ENCODE assay signal across 19 cellular contexts in genomic region chr11:107719557-107720304, GRCh38. TPM values are rescaled to one million over a fixed set of nuclear protein-coding genes. Genes with fewer than 3 reads are reported as not detected.
DNase-seq lines count a peak whose midpoint lies in the region; ATAC-seq, FAIRE-seq and TF ChIP-seq lines count a peak whose summit lies in the region.
"Had no signal": no experiment of that assay in that cellular context is flagged by ENCODE, and none has a peak within 500 bp of the region (broad histone marks: within the 10 kb centered on the region; RNA-seq: fewer than 3 reads in every experiment).

No MANE protein-coding gene starts in this region.

- H3K4me2 ChIP-seq in neural cell (ENCODE audit: low read length): no peak overlapping the region

- H3K9me3 Mint-ChIP-seq in naive thymus-derived CD4-positive, alpha-beta T cell: peaks cover 0 to 5% (median 1%) of the 10 kb centered on the region in 11 donors
- H3K9me3 Mint-ChIP-seq in naive thymus-derived CD8-positive, alpha-beta T cell: peaks cover 0 to 7% (median 0%) of the 10 kb centered on the region in 9 donors
- H3K9me3 Mint-ChIP-seq: H9, neural crest cell had no signal

- intact Hi-C loops in naive thymus-derived CD4-positive, alpha-beta T cell (cut with micrococcal nuclease): no loop called here

- no peaks in the 10 kb centered on the region for H3K9me2 ChIP-seq in neural cell (ENCODE audit: insufficient read depth, low read length)

- H3K27me3 Mint-ChIP-seq in naive thymus-derived CD4-positive, alpha-beta T cell: peaks cover 10 to 25% (median 17%) of the 10 kb centered on the region in 5 donors
- H3K27me3 Mint-ChIP-seq in naive thymus-derived CD8-positive, alpha-beta T cell: peaks cover 7 to 20% (median 18%) of the 10 kb centered on the region in 5 donors

- no peaks in the 10 kb centered on the region for H4K20me1 ChIP-seq in neural cell (ENCODE audit: insufficient read depth)

- H2AFZ ChIP-seq in neural cell (ENCODE audit: low read depth, low read length): no peak overlapping the region

- H3K27me3 ChIP-seq in neural cell (ENCODE audit: insufficient read depth, low read depth, low read length): no peaks in the 10 kb centered on the region
- H3K27me3 ChIP-seq in naive thymus-derived CD4-positive, alpha-beta T cell (ENCODE audit: control insufficient read depth in 2 of 2, insufficient read depth in 2 of 2, low read length in 2 of 2): no peaks in the 10 kb centered on the region

- H3K36me3 ChIP-seq in neural cell (ENCODE audit: insufficient read depth, low read length): no peaks in the 10 kb centered on the region
- H3K36me3 ChIP-seq in naive thymus-derived CD4-positive, alpha-beta T cell (ENCODE audit: control insufficient read depth in 2 of 3, insufficient read depth in 3 of 3, low read length in 3 of 3): no peaks in the 10 kb centered on the region

- H3K4me1 Mint-ChIP-seq in naive thymus-derived CD4-positive, alpha-beta T cell: no peaks in the 10 kb centered on the region
- no peaks in the 10 kb centered on the region for H3K4me1 Mint-ChIP-seq in naive thymus-derived CD8-positive, alpha-beta T cell
- H3K4me1 Mint-ChIP-seq: neural crest cell had no signal

- peak; percentile 68 for TF ChIP-seq EP300 in neural cell (conservative IDR thresholded peaks at IDR 0.05; ENCODE audit: poor library complexity, severe bottlenecking)

- TF ChIP-seq RAD21 in neural cell (conservative IDR thresholded peaks at IDR 0.05): no peak

- H3K9me3 ChIP-seq in neural cell (ENCODE audit: low read length): no peaks in the 10 kb centered on the region
- no peaks in the 10 kb centered on the region for H3K9me3 ChIP-seq in naive thymus-derived CD4-positive, alpha-beta T cell (ENCODE audit: control insufficient read depth in 2 of 3, low read length in 3 of 3)

- H3K4me1 ChIP-seq in naive thymus-derived CD4-positive, alpha-beta T cell (ENCODE audit: control insufficient read depth in 2 of 2, insufficient read depth in 2 of 2, low read length in 2 of 2): no peaks in the 10 kb centered on the region

- peaks cover 0 to 4% (median 0%) of the 10 kb centered on the region in 5 donors for H3K36me3 Mint-ChIP-seq in naive thymus-derived CD4-positive, alpha-beta T cell
- H3K36me3 Mint-ChIP-seq in naive thymus-derived CD8-positive, alpha-beta T cell: no peaks in the 10 kb centered on the region

- H3K79me2 ChIP-seq in neural cell (replicated peaks; ENCODE audit: insufficient read depth, low read length): no peaks in the 10 kb centered on the region

- TF ChIP-seq CTCF in D721Med (IDR thresholded peaks at IDR 0.05; ENCODE audit: insufficient read depth, missing control alignments) (no peak), neural cell (IDR thresholded peaks at IDR 0.05; ENCODE audit: poor library complexity, severe bottlenecking) (no peak)

- CTCF ChIA-PET in naive thymus-derived CD4-positive, alpha-beta T cell (lab: Charles Lee): no interaction called here

- DNase-seq in D721Med (ENCODE audit: insufficient read length, low spot score) (no peak), NCI-H1694 (lab: John Stamatoyannopoulos, UW) (peak; percentile 56), cerebellar cortex (ENCODE audit: low spot score) (peak; percentile 96)
- no peak for DNase-seq in naive thymus-derived CD4-positive, alpha-beta T cell
- DNase-seq in naive thymus-derived CD8-positive, alpha-beta T cell: no peak
- DNase-seq in stimulated activated CD8-positive, alpha-beta memory T cell treated with anti-CD3 and anti-CD28 coated beads, Interleukin-4, amount 100 ng/mL, for 48 hours: no peak
- DNase-seq: activated T-cell treated with anti-CD3 and anti-CD28 coated beads, Interleukin-2, amount 50 U/mL, for 1 hour; glutamatergic neuron; H9; NCI-H526 treated with DMSO at 0.1 percent for 48 hours; retina; stimulated activated CD4-positive, alpha-beta T cell treated with anti-CD3 and anti-CD28 coated beads, Interleukin-1b, Interleukin-23, amount 100 ng/mL, for 48 hours had no signal

- H3F3A ChIP-seq in neural cell (ENCODE audit: insufficient read depth, low read length, poor library complexity, severe bottlenecking): no peaks in the 10 kb centered on the region

- ATAC-seq in naive thymus-derived CD4-positive, alpha-beta T cell: no peak
- no peak for ATAC-seq in naive thymus-derived CD8-positive, alpha-beta T cell
- ATAC-seq in HG02678 (IDR thresholded peaks at IDR 0.05; ENCODE audit: unreplicated experiment): no peak
- ATAC-seq: Panc1 had no signal

- peak; percentile 11 for FAIRE-seq in D721Med (lab: Jason Lieb, UNC)
- FAIRE-seq: colon had no signal

- H3K27ac ChIP-seq in neural cell (ENCODE audit: low read length): no peak overlapping the region
- H3K27ac ChIP-seq in naive thymus-derived CD4-positive, alpha-beta T cell (ENCODE audit: low read depth, low read length): no peak overlapping the region

- no peak overlapping the region for H3K27ac Mint-ChIP-seq in naive thymus-derived CD4-positive, alpha-beta T cell
- no peak overlapping the region for H3K27ac Mint-ChIP-seq in naive thymus-derived CD8-positive, alpha-beta T cell
- H3K27ac Mint-ChIP-seq: H9 had no signal

- POLR2A ChIA-PET in naive thymus-derived CD4-positive, alpha-beta T cell (lab: Charles Lee): no interaction called here
- POLR2A ChIA-PET in naive thymus-derived CD8-positive, alpha-beta T cell (lab: Charles Lee): no interaction called here

- no peak overlapping the region for H3K9ac ChIP-seq in neural cell (ENCODE audit: low read length)

- peak overlapping the region; percentile 3 for H3K4me3 ChIP-seq in neural cell (ENCODE audit: low read length)
- no peak overlapping the region for H3K4me3 ChIP-seq in naive thymus-derived CD4-positive, alpha-beta T cell (ENCODE audit: low read length)
- H3K4me3 ChIP-seq: lung had no signal

- no peak overlapping the region for H3K4me3 Mint-ChIP-seq in naive thymus-derived CD4-positive, alpha-beta T cell
- no peak overlapping the region for H3K4me3 Mint-ChIP-seq in naive thymus-derived CD8-positive, alpha-beta T cell
- H3K4me3 Mint-ChIP-seq: H9, neural crest cell had no signal

TF ChIP-seq in neural cell, 6 proteins besides CTCF, POLR2A, EP300 and RAD21:
- TF ChIP-seq POLR2AphosphoS5 (IDR thresholded peaks at IDR 0.05) (peak; percentile 55), EZH2 (IDR thresholded peaks at IDR 0.05; ENCODE audit: borderline replicate concordance, insufficient read depth, low read length, poor library complexity, severe bottlenecking) (no peak), SMC3 (conservative IDR thresholded peaks at IDR 0.05; ENCODE audit: poor library complexity) (no peak)

RNA-seq across cellular contexts. Expression of gene SLN, which starts 7.9 kb away (rescaled TPM):
- not detected in 2 replicates for polyA plus RNA-seq in neural cell
- polyA minus RNA-seq in neural cell: not detected in 2 replicates
- total RNA-seq in naive thymus-derived CD4-positive, alpha-beta T cell: not detected
- not detected for polyA plus RNA-seq in naive thymus-derived CD4-positive, alpha-beta T cell
- not detected for total RNA-seq in naive thymus-derived CD8-positive, alpha-beta T cell
- polyA plus RNA-seq in naive thymus-derived CD8-positive, alpha-beta T cell: not detected
- total RNA-seq: H9, HT1080, lung, neural crest cell had no signal

Comparison
In these comparisons a context has a peak if more than half of its experiments do, and no peak if none do; other contexts are left out.
1. DNase-seq: peak in NCI-H1694 (single experiment) and cerebellar cortex (single experiment); none in D721Med (single experiment), naive thymus-derived CD4-positive, alpha-beta T cell (0 of 9), naive thymus-derived CD8-positive, alpha-beta T cell (0 of 10) and stimulated activated CD8-positive, alpha-beta memory T cell treated with anti-CD3 and anti-CD28 coated beads, Interleukin-4, amount 100 ng/mL, for 48 hours (single experiment).